ENCODE assay signal across 24 cellular contexts in the genomic region with DNA sequence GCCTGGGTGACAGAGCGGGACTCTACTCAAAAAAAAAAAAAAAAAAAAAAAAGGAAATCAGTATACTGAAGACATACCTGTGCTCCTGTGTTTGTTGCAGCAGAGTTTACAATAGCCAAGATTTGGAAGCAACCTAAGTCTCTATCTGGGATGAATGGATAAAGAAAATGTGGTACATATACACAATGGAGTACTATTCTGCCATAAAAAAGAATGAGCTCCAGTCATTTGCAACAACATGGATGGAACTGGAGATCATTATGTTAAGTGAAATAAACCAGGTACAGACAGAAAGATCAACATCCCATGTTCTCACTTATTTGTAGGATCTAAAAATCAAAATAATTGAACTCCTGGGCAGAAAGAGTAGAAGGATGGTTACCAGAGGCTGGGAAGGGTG.
"Had no signal": no experiment of that assay in that cellular context is flagged by ENCODE, and none has a peak within 500 bp of the region (broad histone marks: within the 10 kb centered on the region; RNA-seq: fewer than 3 reads in every experiment).

No MANE protein-coding gene starts in this region.

- ATAC-seq: activated CD4-positive, CD25-positive, alpha-beta regulatory T cell treated with anti-CD3 and anti-CD28 coated beads, Interleukin-2, amount 50 U/mL, for 24 hours; activated CD8-positive, alpha-beta T cell treated with anti-CD3 and anti-CD28 coated beads, Interleukin-2, amount 10 ng/mL, durations not matched to agents 7 days and 5 days; esophagus mucosa; foreskin keratinocyte; heart left ventricle; left colon; naive thymus-derived CD8-positive, alpha-beta T cell had no signal

- H3K27me3 Mint-ChIP-seq: activated naive CD4-positive, alpha-beta T cell treated with anti-CD3 and anti-CD28 coated beads, Interleukin-2, amount 10 ng/mL, durations not matched to agents 7 days and 5 days; brain had no signal

- H3K9me3 Mint-ChIP-seq: activated naive CD4-positive, alpha-beta T cell treated with anti-CD3 and anti-CD28 coated beads, Interleukin-2, amount 10 ng/mL, durations not matched to agents 7 days and 5 days had no signal

- H3K4me1 Mint-ChIP-seq: immature natural killer cell had no signal

- H3K36me3 Mint-ChIP-seq: naive thymus-derived CD8-positive, alpha-beta T cell had no signal

- H3K27ac Mint-ChIP-seq: activated CD8-positive, alpha-beta T cell treated with anti-CD3 and anti-CD28 coated beads, Interleukin-2, amount 10 ng/mL, durations not matched to agents 7 days and 5 days; activated naive CD4-positive, alpha-beta T cell treated with anti-CD3 and anti-CD28 coated beads, Interleukin-2, amount 10 ng/mL, durations not matched to agents 7 days and 5 days; activated naive CD8-positive, alpha-beta T cell treated with anti-CD3 and anti-CD28 coated beads, Interleukin-2, amount 10 ng/mL, durations not matched to agents 7 days and 5 days; brain; immature natural killer cell had no signal

- DNase-seq: activated CD4-positive, alpha-beta T cell treated with anti-CD3 and anti-CD28 coated beads for 48 hours; activated CD8-positive, alpha-beta T cell treated with anti-CD3 and anti-CD28 coated beads, Interleukin-2, amount 10 ng/mL, durations not matched to agents 7 days and 5 days; activated gamma-delta T cell; activated naive CD4-positive, alpha-beta T cell treated with anti-CD3 and anti-CD28 coated beads, Interleukin-2, amount 10 ng/mL, durations not matched to agents 7 days and 5 days; activated naive CD8-positive, alpha-beta T cell treated with anti-CD3 and anti-CD28 coated beads, Interleukin-2, amount 10 ng/mL, durations not matched to agents 7 days and 5 days; cerebellar nuclear complex; cortex of kidney; foreskin keratinocyte; heart left ventricle; hypothalamus; immature natural killer cell; kidney; left colon; mammary epithelial cell; midbrain; naive thymus-derived CD8-positive, alpha-beta T cell; stimulated activated naive CD4-positive, alpha-beta T cell treated with Interleukin-2 at 50 U/mL for 16 hours; T1000; testis; transverse colon; WERI-Rb-1 had no signal

- H3K4me3 Mint-ChIP-seq: activated CD8-positive, alpha-beta T cell treated with anti-CD3 and anti-CD28 coated beads, Interleukin-2, amount 10 ng/mL, durations not matched to agents 7 days and 5 days; activated naive CD4-positive, alpha-beta T cell treated with anti-CD3 and anti-CD28 coated beads, Interleukin-2, amount 10 ng/mL, durations not matched to agents 7 days and 5 days; activated naive CD8-positive, alpha-beta T cell treated with anti-CD3 and anti-CD28 coated beads, Interleukin-2, amount 10 ng/mL, durations not matched to agents 7 days and 5 days; brain; immature natural killer cell; naive thymus-derived CD8-positive, alpha-beta T cell had no signal

- FAIRE-seq: kidney had no signal
